22 cellular contexts compared by ENCODE assay signal in genomic region chr2:179927041-179927440, GRCh38.
"Had no signal": no experiment of that assay in that cellular context is flagged by ENCODE, and none has a peak within 500 bp of the region (broad histone marks: within the 10 kb centered on the region; RNA-seq: fewer than 3 reads in every experiment).

No MANE protein-coding gene starts in this region.

- H3K27ac Mint-ChIP-seq: mesothelial cell of epicardium; natural killer cell; nephron progenitor cell; neural progenitor cell; progenitor cell of endocrine pancreas; stimulated activated memory B cell treated with anti-CD40 and anti-IgM and Interleukin-4, amounts not matched to agents 10 μg/mL and 1 μg/mL and 100 μg/mL, for 72 hours; stimulated activated naive CD8-positive, alpha-beta T cell treated with anti-CD3 and anti-CD28 coated beads, Interleukin-15, amount 100 ng/mL, for 72 hours had no signal

- H3K27me3 Mint-ChIP-seq: naive B cell; progenitor cell of endocrine pancreas; stimulated activated memory B cell treated with anti-CD40 and anti-IgM and Interleukin-4, amounts not matched to agents 10 μg/mL and 1 μg/mL and 100 μg/mL, for 72 hours; stimulated activated naive CD8-positive, alpha-beta T cell treated with anti-CD3 and anti-CD28 coated beads, Interleukin-15, amount 100 ng/mL, for 72 hours had no signal

- ATAC-seq: natural killer cell; right lobe of liver; stimulated activated memory B cell treated with anti-CD40 and anti-IgM and Interleukin-4, amounts not matched to agents 10 μg/mL and 1 μg/mL and 100 μg/mL, for 72 hours; stimulated activated naive CD8-positive, alpha-beta T cell treated with anti-CD3 and anti-CD28 coated beads, Interleukin-15, amount 100 ng/mL, for 72 hours had no signal

- H3K4me1 Mint-ChIP-seq: mesothelial cell of epicardium; naive B cell; natural killer cell; nephron progenitor cell; neural progenitor cell; stimulated activated memory B cell treated with anti-CD40 and anti-IgM and Interleukin-4, amounts not matched to agents 10 μg/mL and 1 μg/mL and 100 μg/mL, for 72 hours; stimulated activated naive CD8-positive, alpha-beta T cell treated with anti-CD3 and anti-CD28 coated beads, Interleukin-15, amount 100 ng/mL, for 72 hours had no signal

- H3K4me3 Mint-ChIP-seq: mesothelial cell of epicardium; naive B cell; natural killer cell; nephron progenitor cell; neural progenitor cell; stimulated activated memory B cell treated with anti-CD40 and anti-IgM and Interleukin-4, amounts not matched to agents 10 μg/mL and 1 μg/mL and 100 μg/mL, for 72 hours; stimulated activated naive CD8-positive, alpha-beta T cell treated with anti-CD3 and anti-CD28 coated beads, Interleukin-15, amount 100 ng/mL, for 72 hours had no signal

- DNase-seq: islet precursor cell; left ventricle myocardium inferior; mesendoderm; naive B cell; natural killer cell; nephron progenitor cell; ovary; right lobe of liver; stimulated activated CD4-positive, alpha-beta T cell treated with anti-CD3 and anti-CD28 coated beads, Interleukin-12 subunit alpha, Interleukin-12 subunit beta, amount 100 ng/mL, for 4 hours; stimulated activated CD4-positive, alpha-beta T cell treated with anti-CD3 and anti-CD28 coated beads, Interleukin-15, amount 100 ng/mL, for 24 hours; stimulated activated CD4-positive, alpha-beta T cell treated with anti-CD3 and anti-CD28 coated beads, Interleukin-2, amount 100 ng/mL, for 24 hours; stimulated activated CD4-positive, alpha-beta T cell treated with anti-CD3 and anti-CD28 coated beads, Interleukin-4, amount 100 ng/mL, for 1 hour; stimulated activated naive CD4-positive, alpha-beta T cell treated with Interleukin-2 at 50 U/mL for 16 hours; stimulated activated naive CD8-positive, alpha-beta T cell treated with anti-CD3 and anti-CD28 coated beads, Interleukin-15, amount 100 ng/mL, for 72 hours; testis; thyroid gland; transverse colon; upper lobe of left lung had no signal
